1 cellular context compared by ENCODE assay signal in the genomic region with DNA sequence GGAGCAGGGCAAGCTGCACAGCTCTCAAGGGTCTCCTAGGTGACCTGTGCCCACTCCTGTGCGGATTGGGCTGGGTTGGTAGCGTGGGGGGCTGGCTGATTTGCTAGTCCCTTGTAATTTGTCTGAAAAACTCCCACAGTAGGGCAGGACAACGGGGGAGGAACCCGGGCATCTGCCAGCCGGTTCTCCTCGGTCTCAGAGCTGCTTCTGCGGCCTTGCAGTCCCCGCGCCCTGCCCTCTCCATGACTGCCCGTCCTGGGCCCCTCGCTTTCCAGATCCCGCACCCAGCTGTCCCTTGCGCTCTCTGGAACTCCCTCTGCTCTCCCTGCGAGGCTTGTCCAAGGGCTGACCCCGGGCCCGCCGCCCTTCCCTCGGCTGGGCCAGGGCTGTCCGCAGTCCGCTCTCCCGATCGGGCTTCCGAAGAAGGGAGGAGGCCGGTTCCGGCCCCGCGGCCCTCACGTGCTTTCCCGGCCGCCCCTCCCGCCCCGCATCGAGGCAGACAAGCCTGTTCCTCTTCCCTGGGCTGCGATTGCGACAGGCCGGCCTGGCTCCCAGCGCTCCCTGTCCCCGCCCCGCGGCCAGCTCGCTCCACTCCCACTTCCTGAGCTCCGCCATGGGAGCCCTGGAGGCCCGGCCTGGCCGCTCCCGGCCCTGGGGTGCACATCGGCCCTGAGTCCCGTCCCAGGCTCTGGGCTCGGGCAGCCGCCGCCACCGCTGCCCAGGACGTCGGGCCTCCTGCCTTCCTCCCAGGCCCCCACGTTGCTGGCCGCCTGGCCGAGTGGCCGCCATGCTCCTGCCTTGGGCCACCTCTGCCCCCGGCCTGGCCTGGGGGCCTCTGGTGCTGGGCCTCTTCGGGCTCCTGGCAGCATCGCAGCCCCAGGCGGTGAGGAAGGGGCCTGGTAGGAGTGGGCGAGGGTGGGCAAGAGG.
A peak's percentile ranks its signal among the peaks of the same experiment; 100 is the strongest.
TF ChIP-seq lines count a peak whose summit lies in the region.

LTBR (plus strand) TSS at position 591 of the 927 bp plus-strand sequence; CDS start at position 788, 197 bp downstream.

TF ChIP-seq in HepG2, 621 proteins besides CTCF, POLR2A, EP300 and RAD21 (continued from another document and continues in another):
- TF ChIP-seq, protein P1, sequence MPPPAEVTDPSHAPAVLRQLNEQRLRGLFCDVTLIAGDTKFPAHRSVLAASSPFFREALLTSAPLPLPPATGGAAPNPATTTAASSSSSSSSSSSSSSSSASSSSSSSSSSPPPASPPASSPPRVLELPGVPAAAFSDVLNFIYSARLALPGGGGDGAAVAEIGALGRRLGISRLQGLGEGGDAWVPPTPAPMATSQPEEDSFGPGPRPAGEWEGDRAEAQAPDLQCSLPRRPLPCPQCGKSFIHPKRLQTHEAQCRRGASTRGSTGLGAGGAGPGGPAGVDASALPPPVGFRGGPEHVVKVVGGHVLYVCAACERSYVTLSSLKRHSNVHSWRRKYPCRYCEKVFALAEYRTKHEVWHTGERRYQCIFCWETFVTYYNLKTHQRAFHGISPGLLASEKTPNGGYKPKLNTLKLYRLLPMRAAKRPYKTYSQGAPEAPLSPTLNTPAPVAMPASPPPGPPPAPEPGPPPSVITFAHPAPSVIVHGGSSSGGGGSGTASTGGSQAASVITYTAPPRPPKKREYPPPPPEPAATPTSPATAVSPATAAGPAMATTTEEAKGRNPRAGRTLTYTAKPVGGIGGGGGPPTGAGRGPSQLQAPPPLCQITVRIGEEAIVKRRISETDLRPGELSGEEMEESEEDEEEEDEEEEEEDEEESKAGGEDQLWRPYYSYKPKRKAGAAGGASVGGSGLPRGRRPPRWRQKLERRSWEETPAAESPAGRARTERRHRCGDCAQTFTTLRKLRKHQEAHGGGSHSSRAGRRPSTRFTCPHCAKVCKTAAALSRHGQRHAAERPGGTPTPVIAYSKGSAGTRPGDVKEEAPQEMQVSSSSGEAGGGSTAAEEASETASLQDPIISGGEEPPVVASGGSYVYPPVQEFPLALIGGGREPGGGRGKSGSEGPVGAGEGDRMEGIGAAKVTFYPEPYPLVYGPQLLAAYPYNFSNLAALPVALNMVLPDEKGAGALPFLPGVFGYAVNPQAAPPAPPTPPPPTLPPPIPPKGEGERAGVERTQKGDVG (CRISPR knock-in tag; IDR thresholded peaks at IDR 0.05; ENCODE audit: borderline replicate concordance) = peak; percentile 31; the same call in 1 of the 2 replicates
- TF ChIP-seq BHLHE40 (IDR thresholded peaks at IDR 0.05; ENCODE audit: low read length) = peak; percentile 96
- TF ChIP-seq, protein P2, sequence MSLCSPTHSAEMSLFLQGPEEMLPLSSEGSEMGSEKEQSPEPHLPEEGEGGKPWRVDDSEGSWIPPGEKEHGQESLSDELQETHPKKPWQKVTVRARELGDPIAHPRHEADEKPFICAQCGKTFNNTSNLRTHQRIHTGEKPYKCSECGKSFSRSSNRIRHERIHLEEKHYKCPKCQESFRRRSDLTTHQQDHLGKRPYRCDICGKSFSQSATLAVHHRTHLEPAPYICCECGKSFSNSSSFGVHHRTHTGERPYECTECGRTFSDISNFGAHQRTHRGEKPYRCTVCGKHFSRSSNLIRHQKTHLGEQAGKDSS (CRISPR knock-in tag; IDR thresholded peaks at IDR 0.05; ENCODE audit: borderline replicate concordance, low read depth) = peak; percentile 87
- no peak for TF ChIP-seq SYNCRIP (IDR thresholded peaks at IDR 0.05; ENCODE audit: insufficient read depth, low read depth, low read length)
- peak; percentile 97 for TF ChIP-seq ZNF354B (CRISPR knock-in tag; IDR thresholded peaks at IDR 0.05)
- TF ChIP-seq, protein P3, sequence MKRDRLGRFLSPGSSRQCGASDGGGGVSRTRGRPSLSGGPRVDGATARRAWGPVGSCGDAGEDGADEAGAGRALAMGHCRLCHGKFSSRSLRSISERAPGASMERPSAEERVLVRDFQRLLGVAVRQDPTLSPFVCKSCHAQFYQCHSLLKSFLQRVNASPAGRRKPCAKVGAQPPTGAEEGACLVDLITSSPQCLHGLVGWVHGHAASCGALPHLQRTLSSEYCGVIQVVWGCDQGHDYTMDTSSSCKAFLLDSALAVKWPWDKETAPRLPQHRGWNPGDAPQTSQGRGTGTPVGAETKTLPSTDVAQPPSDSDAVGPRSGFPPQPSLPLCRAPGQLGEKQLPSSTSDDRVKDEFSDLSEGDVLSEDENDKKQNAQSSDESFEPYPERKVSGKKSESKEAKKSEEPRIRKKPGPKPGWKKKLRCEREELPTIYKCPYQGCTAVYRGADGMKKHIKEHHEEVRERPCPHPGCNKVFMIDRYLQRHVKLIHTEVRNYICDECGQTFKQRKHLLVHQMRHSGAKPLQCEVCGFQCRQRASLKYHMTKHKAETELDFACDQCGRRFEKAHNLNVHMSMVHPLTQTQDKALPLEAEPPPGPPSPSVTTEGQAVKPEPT (CRISPR knock-in tag; IDR thresholded peaks at IDR 0.05; ENCODE audit: low read depth) = no peak
- TF ChIP-seq ZNF839 (CRISPR knock-in tag; IDR thresholded peaks at IDR 0.05; ENCODE audit: borderline replicate concordance) = 0 out of 2 replicates have a peak, but pooled peaks have one; percentile 10
- peak; percentile 95 for TF ChIP-seq ZNF501 (CRISPR knock-in tag; IDR thresholded peaks at IDR 0.05)
- TF ChIP-seq RXRB (CRISPR knock-in tag; IDR thresholded peaks at IDR 0.05; ENCODE audit: borderline replicate concordance) = peak; percentile 77
- peak; percentile 81 for TF ChIP-seq RARA (CRISPR knock-in tag; IDR thresholded peaks at IDR 0.05)
- peak; percentile 95 for TF ChIP-seq IKZF4 (CRISPR knock-in tag; IDR thresholded peaks at IDR 0.05; ENCODE audit: borderline replicate concordance, low read depth, not compliant biosample characterization)
- TF ChIP-seq HNRNPK (IDR thresholded peaks at IDR 0.05; ENCODE audit: low read depth, low read length, poor library complexity, severe bottlenecking) = peak; percentile 61
- peak; percentile 22; the same call in 1 of the 2 replicates for TF ChIP-seq ZNF20 (CRISPR knock-in tag; IDR thresholded peaks at IDR 0.05)
- TF ChIP-seq, protein P4, sequence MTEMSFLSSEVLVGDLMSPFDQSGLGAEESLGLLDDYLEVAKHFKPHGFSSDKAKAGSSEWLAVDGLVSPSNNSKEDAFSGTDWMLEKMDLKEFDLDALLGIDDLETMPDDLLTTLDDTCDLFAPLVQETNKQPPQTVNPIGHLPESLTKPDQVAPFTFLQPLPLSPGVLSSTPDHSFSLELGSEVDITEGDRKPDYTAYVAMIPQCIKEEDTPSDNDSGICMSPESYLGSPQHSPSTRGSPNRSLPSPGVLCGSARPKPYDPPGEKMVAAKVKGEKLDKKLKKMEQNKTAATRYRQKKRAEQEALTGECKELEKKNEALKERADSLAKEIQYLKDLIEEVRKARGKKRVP (CRISPR knock-in tag; IDR thresholded peaks at IDR 0.05) = peak in 1 of 2 experiments; percentile 89; a peak in 2 of 4 replicates
- TF ChIP-seq NR2F6 (IDR thresholded peaks at IDR 0.05) = no peak
- TF ChIP-seq NR2F6 (CRISPR knock-in tag; IDR thresholded peaks at IDR 0.05) = peak; percentile 83
- peak; percentile 83; the same call in 1 of the 2 replicates for TF ChIP-seq ZNF274 (CRISPR knock-in tag; IDR thresholded peaks at IDR 0.05)
- TF ChIP-seq ZNF207 (IDR thresholded peaks at IDR 0.05; ENCODE audit: borderline replicate concordance) = no peak
- peak; percentile 9; the same call in 1 of the 2 replicates for TF ChIP-seq NFE2 (CRISPR knock-in tag; IDR thresholded peaks at IDR 0.05)
- peak; percentile 84; the same call in 1 of the 2 replicates for TF ChIP-seq ZNF558 (CRISPR knock-in tag; IDR thresholded peaks at IDR 0.05; ENCODE audit: borderline replicate concordance)
- TF ChIP-seq SP5 (CRISPR knock-in tag; IDR thresholded peaks at IDR 0.05; ENCODE audit: borderline replicate concordance, low read depth) = peak; percentile 89
- no peak for TF ChIP-seq FOXP1 (IDR thresholded peaks at IDR 0.05)
- 0 out of 2 replicates have a peak, but pooled peaks have one; percentile 37 for TF ChIP-seq FOXP1 (CRISPR knock-in tag; IDR thresholded peaks at IDR 0.05)
- TF ChIP-seq PHF21A (CRISPR knock-in tag; IDR thresholded peaks at IDR 0.05) = peak; percentile 91
- TF ChIP-seq ZBTB7A (CRISPR knock-in tag; IDR thresholded peaks at IDR 0.05) = peak; percentile 40; the same call in 1 of the 2 replicates
- TF ChIP-seq ZNF891 (CRISPR knock-in tag; IDR thresholded peaks at IDR 0.05) = peak; percentile 87
- no peak for TF ChIP-seq ATF7 (IDR thresholded peaks at IDR 0.05)
- TF ChIP-seq ATF7 (CRISPR knock-in tag; IDR thresholded peaks at IDR 0.05) = no peak
- peak; percentile 61; the same call in 1 of the 2 replicates for TF ChIP-seq SIX4 (CRISPR knock-in tag; IDR thresholded peaks at IDR 0.05)
- TF ChIP-seq TAF1 (CRISPR knock-in tag; IDR thresholded peaks at IDR 0.05) = peak; percentile 79
- peak; percentile 79 for TF ChIP-seq GATAD1 (CRISPR knock-in tag; IDR thresholded peaks at IDR 0.05)
- TF ChIP-seq, protein P5, sequence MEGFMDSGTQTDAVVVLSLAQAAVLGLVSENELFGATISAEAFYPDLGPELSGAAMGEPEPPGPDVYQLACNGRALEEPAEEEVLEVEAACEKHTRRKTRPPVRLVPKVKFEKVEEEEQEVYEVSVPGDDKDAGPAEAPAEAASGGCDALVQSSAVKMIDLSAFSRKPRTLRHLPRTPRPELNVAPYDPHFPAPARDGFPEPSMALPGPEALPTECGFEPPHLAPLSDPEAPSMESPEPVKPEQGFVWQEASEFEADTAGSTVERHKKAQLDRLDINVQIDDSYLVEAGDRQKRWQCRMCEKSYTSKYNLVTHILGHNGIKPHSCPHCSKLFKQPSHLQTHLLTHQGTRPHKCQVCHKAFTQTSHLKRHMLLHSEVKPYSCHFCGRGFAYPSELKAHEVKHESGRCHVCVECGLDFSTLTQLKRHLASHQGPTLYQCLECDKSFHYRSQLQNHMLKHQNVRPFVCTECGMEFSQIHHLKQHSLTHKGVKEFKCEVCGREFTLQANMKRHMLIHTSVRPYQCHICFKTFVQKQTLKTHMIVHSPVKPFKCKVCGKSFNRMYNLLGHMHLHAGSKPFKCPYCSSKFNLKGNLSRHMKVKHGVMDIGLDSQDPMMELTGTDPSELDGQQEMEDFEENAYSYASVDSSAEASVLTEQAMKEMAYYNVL (CRISPR knock-in tag; IDR thresholded peaks at IDR 0.05; ENCODE audit: borderline replicate concordance) = peak; percentile 80; the same call in 1 of the 2 replicates
- TF ChIP-seq NCOA2 (CRISPR knock-in tag; IDR thresholded peaks at IDR 0.05) = peak; percentile 83
- TF ChIP-seq ZNF251 (CRISPR knock-in tag; IDR thresholded peaks at IDR 0.05) = no peak
- peak; percentile 34; the same call in 1 of the 2 replicates for TF ChIP-seq ZXDC (CRISPR knock-in tag; IDR thresholded peaks at IDR 0.05)
- TF ChIP-seq, protein P6, sequence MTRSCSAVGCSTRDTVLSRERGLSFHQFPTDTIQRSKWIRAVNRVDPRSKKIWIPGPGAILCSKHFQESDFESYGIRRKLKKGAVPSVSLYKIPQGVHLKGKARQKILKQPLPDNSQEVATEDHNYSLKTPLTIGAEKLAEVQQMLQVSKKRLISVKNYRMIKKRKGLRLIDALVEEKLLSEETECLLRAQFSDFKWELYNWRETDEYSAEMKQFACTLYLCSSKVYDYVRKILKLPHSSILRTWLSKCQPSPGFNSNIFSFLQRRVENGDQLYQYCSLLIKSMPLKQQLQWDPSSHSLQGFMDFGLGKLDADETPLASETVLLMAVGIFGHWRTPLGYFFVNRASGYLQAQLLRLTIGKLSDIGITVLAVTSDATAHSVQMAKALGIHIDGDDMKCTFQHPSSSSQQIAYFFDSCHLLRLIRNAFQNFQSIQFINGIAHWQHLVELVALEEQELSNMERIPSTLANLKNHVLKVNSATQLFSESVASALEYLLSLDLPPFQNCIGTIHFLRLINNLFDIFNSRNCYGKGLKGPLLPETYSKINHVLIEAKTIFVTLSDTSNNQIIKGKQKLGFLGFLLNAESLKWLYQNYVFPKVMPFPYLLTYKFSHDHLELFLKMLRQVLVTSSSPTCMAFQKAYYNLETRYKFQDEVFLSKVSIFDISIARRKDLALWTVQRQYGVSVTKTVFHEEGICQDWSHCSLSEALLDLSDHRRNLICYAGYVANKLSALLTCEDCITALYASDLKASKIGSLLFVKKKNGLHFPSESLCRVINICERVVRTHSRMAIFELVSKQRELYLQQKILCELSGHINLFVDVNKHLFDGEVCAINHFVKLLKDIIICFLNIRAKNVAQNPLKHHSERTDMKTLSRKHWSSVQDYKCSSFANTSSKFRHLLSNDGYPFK (CRISPR knock-in tag; IDR thresholded peaks at IDR 0.05; ENCODE audit: borderline replicate concordance) = peak; percentile 99
- peak; percentile 66; the same call in 1 of the 2 replicates for TF ChIP-seq ZNF776 (CRISPR knock-in tag; IDR thresholded peaks at IDR 0.05)
- peak; percentile 95 for TF ChIP-seq ZFY (CRISPR knock-in tag; IDR thresholded peaks at IDR 0.05)
- TF ChIP-seq KAT7 (CRISPR knock-in tag; IDR thresholded peaks at IDR 0.05; ENCODE audit: borderline replicate concordance) = peak; percentile 84; the same call in 1 of the 2 replicates
- no peak for TF ChIP-seq ZNF333 (CRISPR knock-in tag; IDR thresholded peaks at IDR 0.05; ENCODE audit: borderline replicate concordance)
- TF ChIP-seq FOXO4 (CRISPR knock-in tag; conservative IDR thresholded peaks at IDR 0.05) = 0 out of 2 replicates have a peak, but pooled peaks have one; percentile 95
- TF ChIP-seq ZNF772 (CRISPR knock-in tag; IDR thresholded peaks at IDR 0.05) = peak; percentile 99
- TF ChIP-seq MEIS2 (CRISPR knock-in tag; IDR thresholded peaks at IDR 0.05) = peak; percentile 81; the same call in 1 of the 2 replicates
- TF ChIP-seq SSRP1 (CRISPR knock-in tag; IDR thresholded peaks at IDR 0.05) = no peak
- TF ChIP-seq RFXAP (CRISPR knock-in tag; IDR thresholded peaks at IDR 0.05; ENCODE audit: borderline replicate concordance) = peak; percentile 63
- TF ChIP-seq SIN3A (IDR thresholded peaks at IDR 0.05; ENCODE audit: borderline replicate concordance, low read depth, low read length) = peak; percentile 33; the same call in 1 of the 2 replicates
